ENCODE assay signal across 8 cellular contexts in the genomic region with DNA sequence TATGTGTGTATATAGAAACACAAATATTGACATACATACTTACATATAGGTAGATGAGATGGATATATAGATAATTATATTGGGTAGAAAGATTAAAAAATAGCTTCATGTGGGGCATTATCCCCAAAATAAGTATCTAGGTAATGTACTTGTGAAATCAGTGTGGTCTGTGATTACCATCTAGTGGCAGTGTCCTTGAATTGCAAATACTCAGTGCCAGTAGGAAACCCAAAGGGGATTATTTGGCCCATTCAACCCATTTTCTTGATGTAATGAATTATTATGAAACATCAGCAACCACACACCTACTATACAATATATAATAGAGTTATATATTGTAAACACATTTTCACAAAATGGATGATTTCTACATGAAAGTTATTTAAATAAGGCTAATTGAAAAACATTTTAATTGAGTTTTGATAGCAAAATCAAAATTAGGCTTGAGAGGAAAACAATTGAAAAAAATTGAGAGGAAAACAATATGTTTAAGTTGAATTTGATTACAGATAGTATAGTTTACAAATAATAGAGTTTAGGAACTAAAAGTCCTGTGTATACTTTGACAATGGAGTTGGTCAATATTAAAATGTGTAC.
DNase-seq lines count a peak whose midpoint lies in the region; ATAC-seq, FAIRE-seq and TF ChIP-seq lines count a peak whose summit lies in the region.

No MANE protein-coding gene starts in this region.

- H3K27me3 ChIP-seq in osteoblast (ENCODE audit: insufficient read depth, low read length), result no peaks in the 10 kb centered on the region

- DNase-seq in Calu3 (peak; percentile 2), H54 (ENCODE audit: insufficient read length, low spot score) (peak; percentile 2), NCI-H748 (lab: John Stamatoyannopoulos, UW; ENCODE audit: unreplicated experiment) (peak; percentile 64), dedifferentiated amniotic fluid mesenchymal stem cell (ENCODE audit: extremely low spot score) (peak; percentile 45), osteoblast (ENCODE audit: insufficient read length, low spot score, missing footprints) (no peak), cortex of kidney (lab: John Stamatoyannopoulos, UW) (no peak)
- no peak for DNase-seq in stimulated activated CD4-positive, alpha-beta T cell treated with anti-CD3 and anti-CD28 coated beads, Interleukin-12 subunit alpha, Interleukin-12 subunit beta, amount 100 ng/mL, for 4 hours

- CTCF ChIA-PET in Calu3 (lab: Charles Lee), result no interaction called here

- TF ChIP-seq CTCF in Calu3 (IDR thresholded peaks at IDR 0.05; ENCODE audit: unreplicated experiment) (no peak), osteoblast (IDR thresholded peaks at IDR 0.05; ENCODE audit: extremely low read depth, low read depth, low read length) (peak; percentile 34)

- no peaks in the 10 kb centered on the region for H3K36me3 ChIP-seq in osteoblast (ENCODE audit: insufficient read depth, low read length)

- no peaks in the 10 kb centered on the region for H3K9me3 ChIP-seq in osteoblast (ENCODE audit: low read depth, low read length)

- no peak overlapping the region for H3K4me2 ChIP-seq in osteoblast (ENCODE audit: insufficient read depth, low read length)

- H3K4me1 ChIP-seq in osteoblast (ENCODE audit: insufficient read depth, low read length), result no peaks in the 10 kb centered on the region

- H2AFZ ChIP-seq in osteoblast (ENCODE audit: low read length), result no peak overlapping the region

- BruUV-seq in Calu3 (replicated peaks; lab: Mats Ljungman, UMichigan), result no TSS peak

- no peaks in the 10 kb centered on the region for H4K20me1 ChIP-seq in osteoblast (ENCODE audit: insufficient read depth, low read length)

- H3K4me1 Mint-ChIP-seq in Calu3 (ENCODE audit: low read depth, unreplicated experiment), result no peaks in the 10 kb centered on the region

- ATAC-seq in HG03439 (IDR thresholded peaks at IDR 0.05; ENCODE audit: unreplicated experiment), result no peak

- intact Hi-C loops in Calu3 (cut with micrococcal nuclease; ENCODE audit: unreplicated experiment), result loop anchor here (1.0 to 5.0 kb wide), 3 partner anchors 356 to 1615 kb away; no protein-coding TSS in a partner anchor

- H3K79me2 ChIP-seq in osteoblast (ENCODE audit: insufficient read depth, low read length), result no peaks in the 10 kb centered on the region

- no peak overlapping the region for H3K4me3 Mint-ChIP-seq in Calu3 (ENCODE audit: low read depth, unreplicated experiment)

- no peaks in the 10 kb centered on the region for H3K27me3 Mint-ChIP-seq in Calu3 (ENCODE audit: unreplicated experiment)

- H3K4me3 ChIP-seq in osteoblast (ENCODE audit: insufficient read depth, low read length), result no peak overlapping the region

- H3K9me3 Mint-ChIP-seq in Calu3 (ENCODE audit: low read depth, unreplicated experiment), result no peaks in the 10 kb centered on the region

- no peak overlapping the region for H3K27ac ChIP-seq in osteoblast (ENCODE audit: low read depth, low read length)

- no peak for FAIRE-seq in H54 (lab: Jason Lieb, UNC)

- H3K36me3 Mint-ChIP-seq in Calu3 (ENCODE audit: insufficient read depth, unreplicated experiment), result no peaks in the 10 kb centered on the region

- H3K27ac Mint-ChIP-seq in Calu3 (ENCODE audit: unreplicated experiment), result no peak overlapping the region

- TF ChIP-seq POLR2A in H54 (IDR thresholded peaks at IDR 0.05; ENCODE audit: low read depth, low read length), result no peak

Comparison
In these comparisons a context has a peak if more than half of its experiments do, and no peak if none do; other contexts are left out.
1. DNase-seq: peak in Calu3 (single experiment), H54 (single experiment), NCI-H748 (single experiment) and dedifferentiated amniotic fluid mesenchymal stem cell (single experiment); none in osteoblast (single experiment), stimulated activated CD4-positive, alpha-beta T cell treated with anti-CD3 and anti-CD28 coated beads, Interleukin-12 subunit alpha, Interleukin-12 subunit beta, amount 100 ng/mL, for 4 hours (single experiment) and cortex of kidney (single experiment).